9 cellular contexts compared by ENCODE assay signal in the genomic region with DNA sequence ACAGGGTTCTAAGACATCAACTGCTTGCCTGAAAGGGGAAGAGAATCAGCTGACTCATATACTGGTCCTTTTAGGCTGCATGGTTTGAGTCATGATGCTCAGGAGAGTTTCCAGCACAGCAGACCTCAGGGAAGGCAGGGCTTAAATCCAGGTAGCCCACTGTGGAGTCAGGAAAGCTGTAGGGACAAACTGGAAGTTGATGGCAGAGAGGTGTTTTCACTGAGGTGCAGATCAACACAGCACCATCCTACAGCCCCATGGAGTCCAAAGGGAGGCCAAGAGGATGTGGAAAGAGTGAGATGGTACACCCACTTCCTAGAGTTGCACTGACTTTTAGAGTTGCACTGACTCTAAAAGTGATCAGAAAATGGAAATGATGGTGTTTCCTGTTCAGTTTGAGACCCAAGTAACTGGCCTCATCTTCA.
DNase-seq lines count a peak whose midpoint lies in the region; ATAC-seq, FAIRE-seq and TF ChIP-seq lines count a peak whose summit lies in the region.
"Had no signal": no experiment of that assay in that cellular context is flagged by ENCODE, and none has a peak within 500 bp of the region (broad histone marks: within the 10 kb centered on the region; RNA-seq: fewer than 3 reads in every experiment).

No MANE protein-coding gene starts in this region.

- in situ Hi-C loops in HepG2 (cut with HindIII; ENCODE audit: extremely low pct_ligation_motif_present, low pct_unique_long_range_greater_than_20kb): no loop called here

- no TSS peak for BruUV-seq in HepG2 (replicated peaks; lab: Mats Ljungman, UMichigan)

- no peaks in the 10 kb centered on the region for H3K9me3 Mint-ChIP-seq in activated naive CD8-positive, alpha-beta T cell (ENCODE audit: low read depth)
- no peaks in the 10 kb centered on the region for H3K9me3 Mint-ChIP-seq in stimulated activated memory B cell treated with anti-CD40 and anti-IgM and Interleukin-4, amounts not matched to agents 10 μg/mL and 1 μg/mL and 100 μg/mL, for 72 hours

- intact Hi-C loops in HepG2 (cut with micrococcal nuclease; ENCODE audit: unreplicated experiment): loop anchor here (5.0 kb wide), 1 partner anchor 517 kb away; no protein-coding TSS in a partner anchor

- H4K20me1 ChIP-seq in HepG2 (ENCODE audit: insufficient read depth, low read length): no peaks in the 10 kb centered on the region

- H3K27ac Mint-ChIP-seq in activated naive CD8-positive, alpha-beta T cell: peak overlapping the region; percentile 81
- H3K27ac Mint-ChIP-seq in stimulated activated memory B cell treated with anti-CD40 and anti-IgM and Interleukin-4, amounts not matched to agents 10 μg/mL and 1 μg/mL and 100 μg/mL, for 72 hours: peak overlapping the region; percentile 66

- H3K9me3 ChIP-seq in HepG2 (ENCODE audit: low read length): no peaks in the 10 kb centered on the region

- no peaks in the 10 kb centered on the region for H3K36me3 Mint-ChIP-seq in activated naive CD8-positive, alpha-beta T cell
- H3K36me3 Mint-ChIP-seq in stimulated activated memory B cell treated with anti-CD40 and anti-IgM and Interleukin-4, amounts not matched to agents 10 μg/mL and 1 μg/mL and 100 μg/mL, for 72 hours: no peaks in the 10 kb centered on the region

- H3K4me1 Mint-ChIP-seq in activated naive CD8-positive, alpha-beta T cell (ENCODE audit: low read depth): peaks cover 26% of the 10 kb centered on the region
- peaks cover 24% of the 10 kb centered on the region for H3K4me1 Mint-ChIP-seq in stimulated activated memory B cell treated with anti-CD40 and anti-IgM and Interleukin-4, amounts not matched to agents 10 μg/mL and 1 μg/mL and 100 μg/mL, for 72 hours

- DNase-seq in activated CD4-positive, CD25-positive, alpha-beta regulatory T cell (lab: John Stamatoyannopoulos, UW): no peak
- no peak for DNase-seq in pons (ENCODE audit: low spot score)
- no peak for DNase-seq in HepG2 (ENCODE audit: low spot score)
- DNase-seq in activated gamma-delta T cell treated with Interleukin-2 at 50 U/mL for 16 hours: no peak

- CTCF ChIA-PET in HepG2 (lab: Yijun Ruan, JAX; ENCODE audit: low intra/inter-chr PET ratio, low total read pairs): no interaction called here

- no peaks in the 10 kb centered on the region for H3K36me3 ChIP-seq in HepG2 (replicated peaks in 1 of 2; ENCODE audit: control insufficient read depth in 1 of 2, insufficient read depth in 2 of 2, low read length in 2 of 2)

- H2AFZ ChIP-seq in HepG2 (ENCODE audit: low read length): no peak overlapping the region

- no peak overlapping the region for H3K27ac ChIP-seq in HepG2 (ENCODE audit: extremely low read length, insufficient read depth, low read length)

- no peak for TF ChIP-seq RAD21 in HepG2 (CRISPR knock-in tag; IDR thresholded peaks at IDR 0.05)

- H3K4me2 ChIP-seq in HepG2 (ENCODE audit: low read depth, low read length): no peak overlapping the region

- no peaks in the 10 kb centered on the region for H3K27me3 ChIP-seq in HepG2 (ENCODE audit: control insufficient read depth in 1 of 2, insufficient read depth in 2 of 2, low read length in 2 of 2)

- no peak for TF ChIP-seq CTCF in HepG2 (CRISPR knock-in tag; IDR thresholded peaks at IDR 0.05)

- no peaks in the 10 kb centered on the region for H3K27me3 Mint-ChIP-seq in activated naive CD8-positive, alpha-beta T cell
- H3K27me3 Mint-ChIP-seq in stimulated activated memory B cell treated with anti-CD40 and anti-IgM and Interleukin-4, amounts not matched to agents 10 μg/mL and 1 μg/mL and 100 μg/mL, for 72 hours: no peaks in the 10 kb centered on the region

- FAIRE-seq in HepG2 (lab: Jason Lieb, UNC): no peak
- FAIRE-seq: A204.1 had no signal

- no peaks in the 10 kb centered on the region for H3K79me2 ChIP-seq in HepG2 (ENCODE audit: insufficient read depth, low read length)

- H3K4me3 ChIP-seq in HepG2 (replicated peaks in 1 of 3; ENCODE audit: insufficient read depth in 1 of 3, low read depth in 2 of 3, low read length in 3 of 3): no peak overlapping the region

- TF ChIP-seq EP300 in HepG2 (IDR thresholded peaks at IDR 0.05; ENCODE audit: low read depth in 2 of 2, low read length in 2 of 2) (no peak), HepG2 (CRISPR knock-in tag; IDR thresholded peaks at IDR 0.05; ENCODE audit: borderline replicate concordance) (no peak)

- no peak for TF ChIP-seq POLR2A in HepG2 (IDR thresholded peaks at IDR 0.05; ENCODE audit: insufficient read depth in 1 of 2, low read depth in 2 of 2, low read length in 2 of 2)

- no peak overlapping the region for H3K9ac ChIP-seq in HepG2 (ENCODE audit: insufficient read depth, low read depth, low read length)

- ATAC-seq in activated CD4-positive, CD25-positive, alpha-beta regulatory T cell treated with anti-CD3 and anti-CD28 coated beads, Interleukin-2, amount 50 U/mL, for 24 hours: peak; percentile 69 to 73
- ATAC-seq in HG03139 (IDR thresholded peaks at IDR 0.05; ENCODE audit: unreplicated experiment): peak; percentile 58
- peak; percentile 89 for ATAC-seq in stimulated activated memory B cell treated with anti-CD40 and anti-IgM and Interleukin-4, amounts not matched to agents 10 μg/mL and 1 μg/mL and 100 μg/mL, for 72 hours
- ATAC-seq in HepG2: no peak

- POLR2A ChIA-PET in HepG2 (lab: Yijun Ruan, JAX): no interaction called here

- peak overlapping the region; percentile 17 for H3K4me3 Mint-ChIP-seq in activated naive CD8-positive, alpha-beta T cell
- no peak overlapping the region for H3K4me3 Mint-ChIP-seq in stimulated activated memory B cell treated with anti-CD40 and anti-IgM and Interleukin-4, amounts not matched to agents 10 μg/mL and 1 μg/mL and 100 μg/mL, for 72 hours

- no peaks in the 10 kb centered on the region for H3K4me1 ChIP-seq in HepG2 (ENCODE audit: insufficient read depth, low read length)

TF ChIP-seq in HepG2, 621 proteins besides CTCF, POLR2A, EP300 and RAD21 (continues in another document):
- TF ChIP-seq ZNF142 (CRISPR knock-in tag; IDR thresholded peaks at IDR 0.05): no peak
- TF ChIP-seq PITX1 (CRISPR knock-in tag; IDR thresholded peaks at IDR 0.05): no peak
- no peak for TF ChIP-seq CREB1 (IDR thresholded peaks at IDR 0.05)
- no peak for TF ChIP-seq CREB1 (CRISPR knock-in tag; IDR thresholded peaks at IDR 0.05)
- no peak for TF ChIP-seq BRD4 (CRISPR knock-in tag; IDR thresholded peaks at IDR 0.05)
- TF ChIP-seq ZNF446 (CRISPR knock-in tag; IDR thresholded peaks at IDR 0.05): no peak
- TF ChIP-seq SMARCC2 (IDR thresholded peaks at IDR 0.05): no peak
- TF ChIP-seq SALL2 (CRISPR knock-in tag; IDR thresholded peaks at IDR 0.05): no peak
